ENCODE assay signal across 10 cellular contexts in genomic region chr11:58922475-58922874, GRCh38. TPM values are rescaled to one million over a fixed set of nuclear protein-coding genes. Genes with fewer than 3 reads are reported as not detected.
"Had no signal": no experiment of that assay in that cellular context is flagged by ENCODE, and none has a peak within 500 bp of the region (broad histone marks: within the 10 kb centered on the region; RNA-seq: fewer than 3 reads in every experiment).

No MANE protein-coding gene starts in this region.

- H3K9me3 ChIP-seq: pancreas, uterus had no signal

- H3K4me3 ChIP-seq: pancreas, tibial artery, uterus had no signal

- DNase-seq: activated CD4-positive, alpha-beta memory T cell treated with anti-CD3 and anti-CD28 coated beads, Interleukin-2, amount 10 ng/mL, durations not matched to agents 7 days and 5 days; activated effector memory CD4-positive, alpha-beta T cell treated with Interleukin-2 at 50 U/mL for 16 hours; activated naive CD4-positive, alpha-beta T cell treated with anti-CD3 and anti-CD28 coated beads, Interleukin-2, amount 50 U/mL, for 16 hours; activated T-cell treated with anti-CD3 and anti-CD28 coated beads, Interleukin-2, amount 50 U/mL, for 24 hours; foreskin melanocyte; pancreas; tibial artery; uterus had no signal

- H3K27me3 ChIP-seq: pancreas, tibial artery, uterus had no signal

- H3K36me3 ChIP-seq: pancreas, tibial artery, uterus had no signal

- H3K27ac ChIP-seq: pancreas, tibial artery, uterus had no signal

- H3K4me1 ChIP-seq: uterus had no signal

RNA-seq across cellular contexts. Expression of gene GLYATL1, which starts 16.8 kb away (rescaled TPM):
- total RNA-seq: activated CD4-positive, alpha-beta memory T cell treated with anti-CD3 and anti-CD28 coated beads, Interleukin-2, amount 10 ng/mL, durations not matched to agents 7 days and 5 days; lung microvascular endothelial cell; T-helper 1 cell treated with Interleukin-12 subunit alpha and Interleukin-12 subunit beta and Interleukin-4 antibody, amounts not matched to agents 30 ng/mL and 1 ng/mL, for 36 hours had no signal
